In genomic region chr13:23956106-23956505, GRCh38 we compare ENCODE assay signal across 11 cellular contexts. TPM values are rescaled to one million over a fixed set of nuclear protein-coding genes. Genes with fewer than 3 reads are reported as not detected.
A peak's percentile ranks its signal among the peaks of the same experiment; 100 is the strongest.
DNase-seq lines count a peak whose midpoint lies in the region; FAIRE-seq and TF ChIP-seq lines count a peak whose summit lies in the region.
"Had no signal": no experiment of that assay in that cellular context is flagged by ENCODE, and none has a peak within 500 bp of the region (broad histone marks: within the 10 kb centered on the region; RNA-seq: fewer than 3 reads in every experiment).

No MANE protein-coding gene starts in this region.

- H3K4me3 ChIP-seq in fibroblast of pulmonary artery (replicated peaks; ENCODE audit: low read depth, low read length) (no peak overlapping the region), lower leg skin (ENCODE audit: low read depth, poor library complexity, severe bottlenecking) (no peak overlapping the region)

- TF ChIP-seq CTCF in fibroblast of pulmonary artery (IDR thresholded peaks at IDR 0.05; ENCODE audit: low read length, missing control alignments) (no peak), lower leg skin (IDR thresholded peaks at IDR 0.05) (no peak)

- intact Hi-C loops in lower leg skin (cut with DNase I; ENCODE audit: low total_unique reads): no loop called here

- DNase-seq in stimulated activated CD4-positive, alpha-beta T cell treated with anti-CD3 and anti-CD28 coated beads, Interleukin-1b, Interleukin-23, amount 100 ng/mL, for 48 hours: peak; percentile 22
- DNase-seq in stimulated activated CD4-positive, alpha-beta T cell treated with anti-CD3 and anti-CD28 coated beads, Interleukin-4, amount 100 ng/mL, for 24 hours: no peak
- DNase-seq in RCC 7860 (ENCODE audit: low spot score) (peak; percentile 50), fibroblast of pulmonary artery (ENCODE audit: low read depth) (peak; percentile 41), NCI-H1436 (lab: John Stamatoyannopoulos, UW) (no peak), foreskin melanocyte (no peak), NOMO-1 treated with DMSO at 0.1 percent for 48 hours (lab: John Stamatoyannopoulos, UW; ENCODE audit: unreplicated experiment) (no peak), lower leg skin (ENCODE audit: low spot score in 2 of 2) (no peak)
- DNase-seq: C1 segment of cervical spinal cord, NCI-H1930 had no signal

- TF ChIP-seq POLR2A in lower leg skin (IDR thresholded peaks at IDR 0.05): no peak

- FAIRE-seq in RCC 7860 (lab: Jason Lieb, UNC): peak; percentile 83

- 26 to 32% methylated on average over 4 of the region's 4 CpGs for WGBS in lower leg skin, 2 donors

RNA-seq across cellular contexts. Expression of gene C1QTNF9B, which starts 58.8 kb away (rescaled TPM):
- total RNA-seq in lower leg skin: not detected
- total RNA-seq: subcutaneous adipose tissue had no signal

Comparison
In these comparisons a context has a peak if more than half of its experiments do, and no peak if none do; other contexts are left out.
1. DNase-seq: peak in stimulated activated CD4-positive, alpha-beta T cell treated with anti-CD3 and anti-CD28 coated beads, Interleukin-1b, Interleukin-23, amount 100 ng/mL, for 48 hours (single experiment), RCC 7860 (single experiment) and fibroblast of pulmonary artery (single experiment); none in stimulated activated CD4-positive, alpha-beta T cell treated with anti-CD3 and anti-CD28 coated beads, Interleukin-4, amount 100 ng/mL, for 24 hours (single experiment), NCI-H1436 (single experiment), foreskin melanocyte (single experiment), NOMO-1 treated with DMSO at 0.1 percent for 48 hours (single experiment) and lower leg skin (0 of 2).